In genomic region chr5:139560752-139561654, GRCh38 we compare ENCODE assay signal across 8 cellular contexts. TPM values are rescaled to one million over a fixed set of nuclear protein-coding genes. Genes with fewer than 3 reads are reported as not detected.
DNase-seq lines count a peak whose midpoint lies in the region; ATAC-seq and TF ChIP-seq lines count a peak whose summit lies in the region.

Gene UBE2D2 (plus strand): TSS chr5:139561339. CDS start chr5:139561792, 453 bp downstream.

- intact Hi-C loops in CD4-positive, alpha-beta T cell (cut with DNase I, micrococcal nuclease) = loop anchor here (1.0 to 10.0 kb wide), 7 partner anchors 42 to 554 kb away; partner anchors contain the start of genes DNAJC18 (in 1 of the 2), MATR3 (in 1 of the 2), PAIP2 (in 1 of the 2) and PURA (in 1 of the 2)
- intact Hi-C loops in activated CD4-positive, alpha-beta memory T cell treated with anti-CD3 and anti-CD28 coated beads for 36 hours (cut with micrococcal nuclease) = loop anchor here (1.0 to 10.0 kb wide), 12 partner anchors 23 to 986 kb away; partner anchors contain the start of genes DNAJC18, HSPA9, MATR3 and PAIP2

- CTCF ChIA-PET in CD4-positive, alpha-beta T cell (lab: Charles Lee) = interaction anchor here (0.6 to 2.2 kb wide), 6 partner anchors 15 to 1159 kb away, joined by 3 to 9 read pairs (median 4); no protein-coding TSS in a partner anchor
- CTCF ChIA-PET in activated CD4-positive, alpha-beta memory T cell treated with anti-CD3 and anti-CD28 coated beads for 36 hours (lab: Charles Lee) = interaction anchor here (0.7 to 7.0 kb wide), 9 partner anchors 13 to 150 kb away, joined by 3 to 56 read pairs (median 4); no protein-coding TSS in a partner anchor

- H3K36me3 Mint-ChIP-seq in CD4-positive, alpha-beta T cell (ENCODE audit: low read depth) = peaks cover 38% of the 10 kb centered on the region
- peaks cover 29% of the 10 kb centered on the region for H3K36me3 Mint-ChIP-seq in activated CD4-positive, alpha-beta memory T cell treated with anti-CD3 and anti-CD28 coated beads for 36 hours

- peak within 1 kb of the TSS; percentile 72 to 99 (median 77) for H3K4me3 ChIP-seq in liver (ENCODE audit: low read depth in 1 of 3, low read length in 3 of 3)

- TF ChIP-seq RAD21 in liver (IDR thresholded peaks at IDR 0.05) = no peak

- under 1% methylated on average over 89 of the region's 89 CpGs for WGBS in liver

- H3K27me3 Mint-ChIP-seq in CD4-positive, alpha-beta T cell = no peaks in the 10 kb centered on the region
- no peaks in the 10 kb centered on the region for H3K27me3 Mint-ChIP-seq in activated CD4-positive, alpha-beta memory T cell treated with anti-CD3 and anti-CD28 coated beads for 36 hours

- H3K27ac ChIP-seq in CD4-positive, alpha-beta T cell (ENCODE audit: low read depth, low read length) = peak within 1 kb of the TSS; percentile 88
- H3K27ac ChIP-seq in liver (ENCODE audit: low read depth in 1 of 2, low read length in 2 of 2) = peak within 1 kb of the TSS; percentile 86 to 93

- POLR2A ChIA-PET in CD4-positive, alpha-beta T cell (lab: Charles Lee) = interaction anchor here (0.6 to 8.9 kb wide), 28 partner anchors 9 to 1114 kb away, joined by 3 to 145 read pairs (median 5); partner anchors contain the start of genes DNAJC18, IK, MATR3 and NDUFA2
- POLR2A ChIA-PET in activated CD4-positive, alpha-beta memory T cell treated with anti-CD3 and anti-CD28 coated beads for 36 hours (lab: Charles Lee) = interaction anchor here (0.6 to 3.0 kb wide), 20 partner anchors 10 to 285 kb away, joined by 3 to 15 read pairs (median 5); partner anchors contain the start of gene STING1

- H3K4me3 Mint-ChIP-seq in CD4-positive, alpha-beta T cell = peak within 1 kb of the TSS; percentile 99
- H3K4me3 Mint-ChIP-seq in activated CD4-positive, alpha-beta memory T cell treated with anti-CD3 and anti-CD28 coated beads for 36 hours = peak within 1 kb of the TSS; percentile 90

- H3K27ac Mint-ChIP-seq in CD4-positive, alpha-beta T cell = peak within 1 kb of the TSS; percentile 92
- H3K27ac Mint-ChIP-seq in activated CD4-positive, alpha-beta memory T cell treated with anti-CD3 and anti-CD28 coated beads for 36 hours = peak within 1 kb of the TSS; percentile 92

- no peaks in the 10 kb centered on the region for H3K9me3 ChIP-seq in CD4-positive, alpha-beta T cell (ENCODE audit: control insufficient read depth, low read length)
- no peaks in the 10 kb centered on the region for H3K9me3 ChIP-seq in liver (ENCODE audit: control insufficient read depth in 4 of 4, low read length in 3 of 4)

- peaks cover 10 to 27% (median 18%) of the 10 kb centered on the region in 4 donors for H3K4me1 ChIP-seq in liver (ENCODE audit: control insufficient read depth in 4 of 4, insufficient read depth in 4 of 4, low read length in 3 of 4)

- peak within 1 kb of the TSS; percentile 83 to 96 for H3K9ac ChIP-seq in liver (ENCODE audit: low read depth in 1 of 2, low read length in 2 of 2)

- ATAC-seq in CD4-positive, alpha-beta T cell (ENCODE audit: poor library complexity) = peak; percentile 78
- ATAC-seq in GM19452 (IDR thresholded peaks at IDR 0.05; ENCODE audit: unreplicated experiment) = peak; percentile 78

- no peaks in the 10 kb centered on the region for H3K27me3 ChIP-seq in CD4-positive, alpha-beta T cell (ENCODE audit: control insufficient read depth, insufficient read depth, low read length)
- no peaks in the 10 kb centered on the region for H3K27me3 ChIP-seq in liver (ENCODE audit: control insufficient read depth in 4 of 4, insufficient read depth in 4 of 4, low read length in 3 of 4)

- H3K36me3 ChIP-seq in liver (ENCODE audit: control insufficient read depth in 4 of 4, insufficient read depth in 3 of 4, low read depth in 1 of 4, low read length in 3 of 4) = peaks cover 0 to 3% (median 0%) of the 10 kb centered on the region in 4 donors

- no peaks in the 10 kb centered on the region for H3K9me3 Mint-ChIP-seq in CD4-positive, alpha-beta T cell
- H3K9me3 Mint-ChIP-seq in activated CD4-positive, alpha-beta memory T cell treated with anti-CD3 and anti-CD28 coated beads for 36 hours = no peaks in the 10 kb centered on the region

- DNase-seq in CD4-positive, alpha-beta T cell = peak; percentile 96 to 98 (median 97)
- DNase-seq in HK-2 (ENCODE audit: unreplicated experiment) (peak; percentile 91), NCI-H82 treated with DMSO at 0.1 percent for 48 hours (lab: John Stamatoyannopoulos, UW; ENCODE audit: unreplicated experiment) (peak; percentile 80), dermis microvascular lymphatic vessel endothelial cell (ENCODE audit: low read depth in 2 of 2) (peak; percentile 96 to 99)
- peak; percentile 98 for DNase-seq in activated CD4-positive, alpha-beta memory T cell treated with anti-CD3 and anti-CD28 coated beads for 36 hours
- DNase-seq in stimulated activated CD4-positive, alpha-beta T cell treated with anti-CD3 and anti-CD28 coated beads, Interleukin-4, amount 100 ng/mL, for 1 hour = peak; percentile 98

- peaks cover 44% of the 10 kb centered on the region for H3K4me1 Mint-ChIP-seq in CD4-positive, alpha-beta T cell (ENCODE audit: low read depth)
- peaks cover 25% of the 10 kb centered on the region for H3K4me1 Mint-ChIP-seq in activated CD4-positive, alpha-beta memory T cell treated with anti-CD3 and anti-CD28 coated beads for 36 hours (ENCODE audit: low read depth)

- no peak for TF ChIP-seq CTCF in CD4-positive, alpha-beta T cell (IDR thresholded peaks at IDR 0.05)
- no peak for TF ChIP-seq CTCF in liver (IDR thresholded peaks at IDR 0.05; ENCODE audit: low read depth, low read length, missing input control)

TF ChIP-seq in liver, 16 proteins besides CTCF, POLR2A, EP300 and RAD21:
- no peak for TF ChIP-seq SP1 (IDR thresholded peaks at IDR 0.05)
- TF ChIP-seq FOXA1 (IDR thresholded peaks at IDR 0.05) = no peak
- peak; percentile 99 for TF ChIP-seq ZBTB33 (IDR thresholded peaks at IDR 0.05)
- no peak for TF ChIP-seq HNF4A (conservative IDR thresholded peaks at IDR 0.05)
- peak in 1 of 2 donors; percentile 16 for TF ChIP-seq JUND (IDR thresholded peaks at IDR 0.05)
- TF ChIP-seq RXRA (IDR thresholded peaks at IDR 0.05) = no peak
- peak; percentile 41 for TF ChIP-seq TAF1 (conservative IDR thresholded peaks at IDR 0.05)

RNA-seq across cellular contexts. Expression of gene UBE2D2, which starts in this region (rescaled TPM):
- 100 to 1,000 TPM; 164 to 174 TPM for total RNA-seq in CD4-positive, alpha-beta T cell
- 100 to 1,000 TPM; 271 to 285 TPM for total RNA-seq in activated CD4-positive, alpha-beta memory T cell treated with anti-CD3 and anti-CD28 coated beads for 36 hours
- total RNA-seq in dermis microvascular lymphatic vessel endothelial cell (53.4 and 53.9 TPM in 2 replicates), liver (10 to 100 TPM; 17.0 to 53.6 TPM)
- 10 to 100 TPM; 38.5 to 44.2 TPM for polyA plus RNA-seq in liver

Comparison
In these comparisons a context has a peak if more than half of its experiments do, and no peak if none do; other contexts are left out.
1. Peak in every context shown above with its lines: DNase-seq, ATAC-seq, H3K4me3 ChIP-seq and H3K27ac ChIP-seq.